In genomic region chr12:114678718-114679117, GRCh38 we compare ENCODE assay signal across 1 cellular context.
TF ChIP-seq lines count a peak whose summit lies in the region.

No MANE protein-coding gene starts in this region.

TF ChIP-seq in A549, 52 proteins besides CTCF, POLR2A, EP300 and RAD21 (continued from another document):
- TF ChIP-seq HMGXB4 (CRISPR knock-in tag; IDR thresholded peaks at IDR 0.05; ENCODE audit: borderline replicate concordance) (no peak), CEBPB (IDR thresholded peaks at IDR 0.05) (no peak), PHF8 (IDR thresholded peaks at IDR 0.05; ENCODE audit: borderline replicate concordance, low read depth) (no peak), MAFK (IDR thresholded peaks at IDR 0.05; ENCODE audit: partially characterized antibody) (no peak), BCL3 (IDR thresholded peaks at IDR 0.05) (no peak), HEYL (CRISPR knock-in tag; IDR thresholded peaks at IDR 0.05) (no peak)
